Comparison of ENCODE assay signal across 32 cellular contexts in the genomic region with DNA sequence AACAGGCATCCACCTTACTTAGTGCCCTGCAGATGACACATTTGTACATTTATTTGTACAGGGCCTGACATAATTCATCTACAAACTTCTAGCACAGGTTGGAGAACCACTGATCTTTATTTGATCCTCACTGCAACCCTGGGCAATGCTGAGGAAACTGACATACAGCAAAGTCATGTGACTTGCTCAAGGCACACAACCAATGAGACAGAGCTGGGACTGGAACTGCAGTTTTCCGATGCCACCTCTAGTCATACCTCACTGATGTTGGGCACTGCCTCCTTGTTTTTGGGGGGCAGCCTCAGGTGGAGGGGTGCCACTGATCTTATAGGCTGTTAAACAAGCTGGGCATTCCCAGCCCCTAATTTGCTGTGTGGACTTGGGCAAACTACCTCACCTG. TPM values are rescaled to one million over a fixed set of nuclear protein-coding genes. Genes with fewer than 3 reads are reported as not detected.
"Had no signal": no experiment of that assay in that cellular context is flagged by ENCODE, and none has a peak within 500 bp of the region (broad histone marks: within the 10 kb centered on the region; RNA-seq: fewer than 3 reads in every experiment).

No MANE protein-coding gene starts in this region.

- H3K36me3 ChIP-seq: esophagus squamous epithelium, prostate gland, right atrium auricular region, stomach, tibial artery had no signal

- FAIRE-seq: endometrium, keratinocyte, urothelium cell line had no signal

- H3K4me3 ChIP-seq: esophagus squamous epithelium, lung, mucosa of descending colon, prostate gland, right atrium auricular region, smooth muscle cell, stomach, tibial artery had no signal

- H2AFZ ChIP-seq: parathyroid adenoma had no signal

- H3K27ac ChIP-seq: esophagus squamous epithelium, parathyroid adenoma, prostate gland, right atrium auricular region, stomach, tibial artery had no signal

- H3K36me3 Mint-ChIP-seq: mesothelial cell of epicardium; naive B cell; natural killer cell treated with Interleukin-12 subunit alpha and Interleukin-12 subunit beta and Interleukin-15 and Interleukin-18, amount 100 ng/mL, for 72 hours; type B pancreatic cell had no signal

- H3K4me1 Mint-ChIP-seq: naive B cell, neural crest cell had no signal

- H3K9me3 Mint-ChIP-seq: effector memory CD8-positive, alpha-beta T cell; mesothelial cell of epicardium; naive B cell; natural killer cell treated with Interleukin-12 subunit alpha and Interleukin-12 subunit beta and Interleukin-15 and Interleukin-18, amount 100 ng/mL, for 72 hours; neural crest cell; type B pancreatic cell had no signal

- DNase-seq: cortex of kidney; effector memory CD8-positive, alpha-beta T cell; erythroblast; esophagus squamous epithelium; foreskin melanocyte; mesenchymal stem cell; mucosa of descending colon; naive B cell; stimulated activated CD4-positive, alpha-beta T cell treated with anti-CD3 and anti-CD28 coated beads, Interleukin-12 subunit alpha, Interleukin-12 subunit beta, amount 100 ng/mL, for 4 hours; stimulated activated CD4-positive, alpha-beta T cell treated with anti-CD3 and anti-CD28 coated beads, Interleukin-1b, Interleukin-23, amount 100 ng/mL, for 48 hours; stimulated activated CD4-positive, alpha-beta T cell treated with anti-CD3 and anti-CD28 coated beads, Interleukin-4, amount 100 ng/mL, for 1 hour; stimulated activated CD8-positive, alpha-beta memory T cell treated with anti-CD3 and anti-CD28 coated beads, Interleukin-4, amount 100 ng/mL, for 48 hours; stimulated activated naive CD4-positive, alpha-beta T cell treated with Interleukin-2 at 50 U/mL for 16 hours; stomach; tibial artery had no signal

- H3K27me3 ChIP-seq: right atrium auricular region had no signal

- H3K79me2 ChIP-seq: parathyroid adenoma had no signal

- H3K27ac Mint-ChIP-seq: effector memory CD8-positive, alpha-beta T cell; mesothelial cell of epicardium; natural killer cell treated with Interleukin-12 subunit alpha and Interleukin-12 subunit beta and Interleukin-15 and Interleukin-18, amount 100 ng/mL, for 72 hours; type B pancreatic cell had no signal

- H3K4me1 ChIP-seq: esophagus squamous epithelium, parathyroid adenoma, prostate gland, right atrium auricular region, stomach, tibial artery had no signal

- H3K4me2 ChIP-seq: smooth muscle cell had no signal

- H3K4me3 Mint-ChIP-seq: effector memory CD8-positive, alpha-beta T cell; mesothelial cell of epicardium; naive B cell; natural killer cell treated with Interleukin-12 subunit alpha and Interleukin-12 subunit beta and Interleukin-15 and Interleukin-18, amount 100 ng/mL, for 72 hours; neural crest cell; type B pancreatic cell had no signal

- H3K9ac ChIP-seq: parathyroid adenoma had no signal

- ATAC-seq: effector memory CD8-positive, alpha-beta T cell; left lobe of liver; mucosa of descending colon; sciatic nerve had no signal

- H3K9me3 ChIP-seq: esophagus squamous epithelium, mucosa of descending colon, prostate gland, right atrium auricular region, stomach, tibial artery had no signal

RNA-seq across cellular contexts. Expression of a gene that starts 3.4 kb away (rescaled TPM):
- total RNA-seq: dermis microvascular lymphatic vessel endothelial cell, left lobe of liver, liver, lung, mucosa of descending colon, neural crest cell, osteoblast, sciatic nerve, stomach had no signal
- polyA plus RNA-seq: keratinocyte had no signal
